Comparison of ENCODE assay signal across 20 cellular contexts in the genomic region with DNA sequence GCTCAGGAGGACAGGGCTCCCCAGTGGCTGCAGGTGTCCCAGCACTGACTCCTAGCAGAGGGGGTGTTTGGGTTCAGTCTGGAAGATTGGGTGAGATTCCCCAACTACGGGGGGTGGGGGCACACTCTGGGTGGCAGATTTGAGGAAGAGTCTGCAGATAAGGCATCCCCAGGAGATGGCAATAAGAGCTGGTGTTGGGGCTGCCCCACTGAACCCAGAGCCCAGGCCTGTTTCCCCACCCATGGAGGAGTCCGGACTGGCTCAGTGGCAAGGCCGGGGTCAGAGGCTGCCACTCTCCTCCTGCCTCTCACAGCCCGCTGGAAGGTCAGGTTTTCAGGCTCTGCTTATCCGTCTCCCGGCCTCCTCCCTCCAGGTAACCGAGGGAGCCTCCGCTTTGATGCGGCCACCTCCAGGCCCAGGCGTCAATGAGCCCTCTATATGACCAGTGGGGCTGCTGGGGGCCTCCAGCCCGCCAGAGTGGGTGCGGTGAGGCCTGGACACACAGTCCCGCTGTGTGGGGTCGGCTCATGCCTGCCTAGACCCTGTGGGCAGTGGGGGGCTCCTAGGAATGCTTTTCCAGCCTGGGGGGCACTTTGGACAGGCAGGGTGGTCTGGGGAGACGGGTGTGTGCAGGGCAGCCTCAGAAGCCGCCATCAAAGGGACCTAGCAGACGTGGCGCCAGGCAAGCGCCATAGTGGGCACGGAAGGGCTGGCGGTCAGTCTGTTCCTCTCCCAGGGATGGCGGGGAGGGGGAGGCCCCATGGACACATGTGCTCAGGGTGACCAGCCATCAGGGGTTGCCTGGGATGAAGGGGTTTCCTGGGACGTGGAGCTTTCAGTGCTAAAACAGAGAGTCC. TPM values are rescaled to one million over a fixed set of nuclear protein-coding genes. Genes with fewer than 3 reads are reported as not detected.
DNase-seq lines count a peak whose midpoint lies in the region; ATAC-seq and TF ChIP-seq lines count a peak whose summit lies in the region.
"Had no signal": no experiment of that assay in that cellular context is flagged by ENCODE, and none has a peak within 500 bp of the region (broad histone marks: within the 10 kb centered on the region; RNA-seq: fewer than 3 reads in every experiment).

No MANE protein-coding gene starts in this region.

- peak overlapping the region in 2 of 4 donors; percentile 2 to 10 for H3K4me3 Mint-ChIP-seq in IgD-negative memory B cell
- H3K4me3 Mint-ChIP-seq in activated naive CD8-positive, alpha-beta T cell treated with anti-CD3 and anti-CD28 coated beads, Interleukin-2, amount 50 U/mL, for 24 hours, result peak overlapping the region; percentile 95
- peak overlapping the region; percentile 60 to 63 for H3K4me3 Mint-ChIP-seq in stimulated activated naive B cell treated with anti-CD40 and anti-IgM and Interleukin-4, amounts not matched to agents 10 μg/mL and 1 μg/mL and 100 μg/mL, for 72 hours
- H3K4me3 Mint-ChIP-seq: brain, nephron progenitor cell had no signal

- peak overlapping the region; percentile 94 to 95 for H3K27ac Mint-ChIP-seq in activated naive CD4-positive, alpha-beta T cell treated with anti-CD3 and anti-CD28 coated beads, Interleukin-2, amount 50 U/mL, for 72 hours
- H3K27ac Mint-ChIP-seq in IgD-negative memory B cell, result peak overlapping the region in 2 of 3 donors; percentile 46 to 95
- H3K27ac Mint-ChIP-seq in activated naive CD8-positive, alpha-beta T cell treated with anti-CD3 and anti-CD28 coated beads, Interleukin-2, amount 50 U/mL, for 24 hours, result peak overlapping the region; percentile 95
- H3K27ac Mint-ChIP-seq in stimulated activated naive B cell treated with anti-CD40 and anti-IgM and Interleukin-4, amounts not matched to agents 10 μg/mL and 1 μg/mL and 100 μg/mL, for 72 hours, result peak overlapping the region; percentile 86
- H3K27ac Mint-ChIP-seq: nephron progenitor cell had no signal

- in situ Hi-C loops in GM13977 (cut with MboI; ENCODE audit: low pct_unique_long_range_greater_than_20kb, low sequenced_read_pairs, unreplicated experiment), result no loop called here

- no peaks in the 10 kb centered on the region for H3K27me3 Mint-ChIP-seq in IgD-negative memory B cell
- no peaks in the 10 kb centered on the region for H3K27me3 Mint-ChIP-seq in activated naive CD8-positive, alpha-beta T cell treated with anti-CD3 and anti-CD28 coated beads, Interleukin-2, amount 50 U/mL, for 24 hours
- no peaks in the 10 kb centered on the region for H3K27me3 Mint-ChIP-seq in stimulated activated naive B cell treated with anti-CD40 and anti-IgM and Interleukin-4, amounts not matched to agents 10 μg/mL and 1 μg/mL and 100 μg/mL, for 72 hours

- no peak overlapping the region for H3K27ac ChIP-seq in caudate nucleus (ENCODE audit: low read depth, low read length)
- H3K27ac ChIP-seq: colonic mucosa, HL-60, transverse colon had no signal

- no peaks in the 10 kb centered on the region for H3K9me3 Mint-ChIP-seq in activated naive CD4-positive, alpha-beta T cell treated with anti-CD3 and anti-CD28 coated beads, Interleukin-2, amount 50 U/mL, for 72 hours
- H3K9me3 Mint-ChIP-seq in IgD-negative memory B cell, result no peaks in the 10 kb centered on the region
- H3K9me3 Mint-ChIP-seq in activated naive CD8-positive, alpha-beta T cell treated with anti-CD3 and anti-CD28 coated beads, Interleukin-2, amount 50 U/mL, for 24 hours, result no peaks in the 10 kb centered on the region
- peaks cover 0 to 1% of the 10 kb centered on the region in 2 donors for H3K9me3 Mint-ChIP-seq in stimulated activated naive B cell treated with anti-CD40 and anti-IgM and Interleukin-4, amounts not matched to agents 10 μg/mL and 1 μg/mL and 100 μg/mL, for 72 hours
- H3K9me3 Mint-ChIP-seq: nephron progenitor cell had no signal

- no peak for TF ChIP-seq CTCF in GM13977 (IDR thresholded peaks at IDR 0.05; ENCODE audit: extremely low read depth, insufficient read depth, missing control alignments)

- ATAC-seq in activated naive CD4-positive, alpha-beta T cell treated with anti-CD3 and anti-CD28 coated beads, Interleukin-2, amount 50 U/mL, for 72 hours, result no peak
- no peak for ATAC-seq in activated naive CD8-positive, alpha-beta T cell treated with anti-CD3 and anti-CD28 coated beads, Interleukin-2, amount 50 U/mL, for 24 hours
- no peak for ATAC-seq in stimulated activated naive B cell treated with anti-CD40 and anti-IgM and Interleukin-4, amounts not matched to agents 10 μg/mL and 1 μg/mL and 100 μg/mL, for 72 hours (replicated peaks)
- ATAC-seq: activated CD4-positive, CD25-positive, alpha-beta regulatory T cell treated with anti-CD3 and anti-CD28 coated beads, Interleukin-2, amount 50 U/mL, for 24 hours; SK-N-SH treated with all-trans-retinoic acid at 6 μM for 48 hours had no signal

- H3K36me3 Mint-ChIP-seq in activated naive CD4-positive, alpha-beta T cell treated with anti-CD3 and anti-CD28 coated beads, Interleukin-2, amount 50 U/mL, for 72 hours, result peaks cover 81 to 88% of the 10 kb centered on the region in 2 donors
- no peaks in the 10 kb centered on the region for H3K36me3 Mint-ChIP-seq in IgD-negative memory B cell
- peaks cover 92% of the 10 kb centered on the region for H3K36me3 Mint-ChIP-seq in activated naive CD8-positive, alpha-beta T cell treated with anti-CD3 and anti-CD28 coated beads, Interleukin-2, amount 50 U/mL, for 24 hours (ENCODE audit: low read depth)
- peaks cover 61 to 84% of the 10 kb centered on the region in 2 donors for H3K36me3 Mint-ChIP-seq in stimulated activated naive B cell treated with anti-CD40 and anti-IgM and Interleukin-4, amounts not matched to agents 10 μg/mL and 1 μg/mL and 100 μg/mL, for 72 hours
- H3K36me3 Mint-ChIP-seq: brain had no signal

- DNase-seq in activated naive CD4-positive, alpha-beta T cell treated with anti-CD3 and anti-CD28 coated beads, Interleukin-2, amount 50 U/mL, for 72 hours (ENCODE audit: low spot score in 2 of 2), result no peak
- DNase-seq in activated naive CD4-positive, alpha-beta T cell treated with anti-CD3 and anti-CD28 coated beads, Interleukin-2, amount 50 U/mL, for 16 hours, result no peak
- no peak for DNase-seq in activated naive CD8-positive, alpha-beta T cell treated with anti-CD3 and anti-CD28 coated beads, Interleukin-2, amount 50 U/mL, for 24 hours
- DNase-seq in stimulated activated naive B cell treated with anti-CD40 and anti-IgM and Interleukin-4, amounts not matched to agents 10 μg/mL and 1 μg/mL and 100 μg/mL, for 72 hours, result no peak
- DNase-seq in stimulated activated CD4-positive, alpha-beta T cell treated with anti-CD3 and anti-CD28 coated beads, Interleukin-4, amount 100 ng/mL, for 1 hour, result no peak
- DNase-seq in caudate nucleus (lab: John Stamatoyannopoulos, UW) (no peak), GM13977 (ENCODE audit: low spot score) (no peak)
- DNase-seq: colonic mucosa; DMS79 treated with DMSO at 0.1 percent for 48 hours; MG63; NCI-H1436; NCI-H524; nephron progenitor cell; stimulated activated naive CD4-positive, alpha-beta T cell; transverse colon had no signal

- H3K4me1 Mint-ChIP-seq in IgD-negative memory B cell, result peaks cover 52 to 56% (median 56%) of the 10 kb centered on the region in 3 donors
- peaks cover 83% of the 10 kb centered on the region for H3K4me1 Mint-ChIP-seq in activated naive CD8-positive, alpha-beta T cell treated with anti-CD3 and anti-CD28 coated beads, Interleukin-2, amount 50 U/mL, for 24 hours
- H3K4me1 Mint-ChIP-seq in stimulated activated naive B cell treated with anti-CD40 and anti-IgM and Interleukin-4, amounts not matched to agents 10 μg/mL and 1 μg/mL and 100 μg/mL, for 72 hours, result peaks cover 67 to 96% of the 10 kb centered on the region in 2 donors

RNA-seq across cellular contexts. Expression of gene RUNX3, which starts 28.9 kb away (rescaled TPM):
- 100 to 1,000 TPM; 119 to 136 TPM for total RNA-seq in activated naive CD4-positive, alpha-beta T cell treated with anti-CD3 and anti-CD28 coated beads, Interleukin-2, amount 50 U/mL, for 72 hours
- 30.1 TPM for polyA plus RNA-seq in IgD-negative memory B cell
